Comparison of ENCODE assay signal across 10 cellular contexts in genomic region chrX:155334486-155335316, GRCh38. TPM values are rescaled to one million over a fixed set of nuclear protein-coding genes. Genes with fewer than 3 reads are reported as not detected.
DNase-seq lines count a peak whose midpoint lies in the region; ATAC-seq and TF ChIP-seq lines count a peak whose summit lies in the region.
"Had no signal": no experiment of that assay in that cellular context is flagged by ENCODE, and none has a peak within 500 bp of the region (broad histone marks: within the 10 kb centered on the region; RNA-seq: fewer than 3 reads in every experiment).

CLIC2 (minus strand) TSS chrX:155334614; CDS start chrX:155334427, 187 bp downstream.

- H3K9me3 ChIP-seq in mesenchymal stem cell (ENCODE audit: control insufficient read depth, low read length), result no peaks in the 10 kb centered on the region

- no peak within 1 kb of the TSS for H3K18ac ChIP-seq in mesenchymal stem cell (ENCODE audit: low read depth in 1 of 2, low read length in 2 of 2)

- H3K4me3 ChIP-seq in astrocyte of the spinal cord (ENCODE audit: low read depth, low read length) (no peak within 1 kb of the TSS), mesenchymal stem cell (ENCODE audit: insufficient read depth in 1 of 2, low read depth in 1 of 2, low read length in 2 of 2) (peak within 1 kb of the TSS in 1 of 2 experiments; percentile 76)

- peaks cover 6% of the 10 kb centered on the region for H3K27me3 Mint-ChIP-seq in activated CD8-positive, alpha-beta memory T cell treated with anti-CD3 and anti-CD28 coated beads, Interleukin-2, amount 10 ng/mL, durations not matched to agents 7 days and 5 days

- no peaks in the 10 kb centered on the region for H3K4me1 Mint-ChIP-seq in activated CD8-positive, alpha-beta memory T cell treated with anti-CD3 and anti-CD28 coated beads, Interleukin-2, amount 10 ng/mL, durations not matched to agents 7 days and 5 days

- H3K4me1 ChIP-seq in mesenchymal stem cell (ENCODE audit: control insufficient read depth, insufficient read depth, low read depth, low read length), result no peaks in the 10 kb centered on the region

- no peak within 1 kb of the TSS for H2BK5ac ChIP-seq in mesenchymal stem cell (ENCODE audit: low read depth, low read length, poor library complexity, severe bottlenecking)

- no peak within 1 kb of the TSS for H3K4me2 ChIP-seq in mesenchymal stem cell (ENCODE audit: low read length, poor library complexity, severe bottlenecking)

- H3K4me3 Mint-ChIP-seq in activated CD8-positive, alpha-beta memory T cell treated with anti-CD3 and anti-CD28 coated beads, Interleukin-2, amount 10 ng/mL, durations not matched to agents 7 days and 5 days, result no peak within 1 kb of the TSS

- H3K4ac ChIP-seq in mesenchymal stem cell (ENCODE audit: low read depth in 1 of 2, low read length in 2 of 2), result no peak within 1 kb of the TSS

- H3K14ac ChIP-seq in mesenchymal stem cell (ENCODE audit: low read length in 2 of 2), result no peak within 1 kb of the TSS

- H2BK120ac ChIP-seq in mesenchymal stem cell (ENCODE audit: low read depth, low read length), result no peak within 1 kb of the TSS

- 51% methylated on average over 5 of the region's 5 CpGs for WGBS in mesenchymal stem cell

- CTCF ChIA-PET in activated CD8-positive, alpha-beta memory T cell treated with anti-CD3 and anti-CD28 coated beads, Interleukin-2, amount 10 ng/mL, durations not matched to agents 7 days and 5 days (lab: Charles Lee), result no interaction called here

- no peak within 1 kb of the TSS for H4K8ac ChIP-seq in mesenchymal stem cell (ENCODE audit: low read length)

- ATAC-seq in GM18867 (IDR thresholded peaks at IDR 0.05; ENCODE audit: unreplicated experiment), result peak; percentile 76
- no peak for ATAC-seq in activated CD8-positive, alpha-beta memory T cell treated with anti-CD3 and anti-CD28 coated beads, Interleukin-2, amount 10 ng/mL, durations not matched to agents 7 days and 5 days
- ATAC-seq: Panc1 had no signal

- H3K27me3 ChIP-seq in mesenchymal stem cell (ENCODE audit: control insufficient read depth in 1 of 2, insufficient read depth in 1 of 2, low read length in 2 of 2), result no peaks in the 10 kb centered on the region

- peak within 1 kb of the TSS; percentile 88 for H3K9ac ChIP-seq in mesenchymal stem cell (ENCODE audit: low read length)

- H3K27ac ChIP-seq in mesenchymal stem cell (ENCODE audit: low read length, poor library complexity, severe bottlenecking), result no peak within 1 kb of the TSS

- no peaks in the 10 kb centered on the region for H3K36me3 ChIP-seq in mesenchymal stem cell (ENCODE audit: control insufficient read depth in 1 of 2, insufficient read depth in 2 of 2, low read depth in 1 of 2, low read length in 2 of 2)

- no peak within 1 kb of the TSS for H2BK15ac ChIP-seq in mesenchymal stem cell (ENCODE audit: low read depth, poor library complexity, severe bottlenecking)

- H3K9me3 Mint-ChIP-seq in activated CD8-positive, alpha-beta memory T cell treated with anti-CD3 and anti-CD28 coated beads, Interleukin-2, amount 10 ng/mL, durations not matched to agents 7 days and 5 days (ENCODE audit: low read depth), result no peaks in the 10 kb centered on the region

- no peaks in the 10 kb centered on the region for H3K79me1 ChIP-seq in mesenchymal stem cell (replicated peaks; ENCODE audit: low read length, poor library complexity, severe bottlenecking)

- H3K23ac ChIP-seq in mesenchymal stem cell (ENCODE audit: low read length in 2 of 2), result no peak within 1 kb of the TSS

- no peak within 1 kb of the TSS for H3K27ac Mint-ChIP-seq in activated CD8-positive, alpha-beta memory T cell treated with anti-CD3 and anti-CD28 coated beads, Interleukin-2, amount 10 ng/mL, durations not matched to agents 7 days and 5 days

- TF ChIP-seq CTCF in astrocyte of the spinal cord (IDR thresholded peaks at IDR 0.05; ENCODE audit: low read depth, low read length), result no peak

- in situ Hi-C loops in astrocyte of the spinal cord (cut with HindIII; ENCODE audit: low sequenced_read_pairs), result no loop called here

- H2AFZ ChIP-seq in mesenchymal stem cell (ENCODE audit: low read depth, low read length), result no peak within 1 kb of the TSS

- no peaks in the 10 kb centered on the region for H3K36me3 Mint-ChIP-seq in activated CD8-positive, alpha-beta memory T cell treated with anti-CD3 and anti-CD28 coated beads, Interleukin-2, amount 10 ng/mL, durations not matched to agents 7 days and 5 days

- no peak within 1 kb of the TSS for H4K91ac ChIP-seq in mesenchymal stem cell (ENCODE audit: low read length)

- DNase-seq in HPDE6-E6E7 (ENCODE audit: extremely low spot score) (peak; percentile 16), astrocyte of the spinal cord (ENCODE audit: low read depth, low spot score) (peak; percentile 81), mesenchymal stem cell (peak; percentile 67), kidney glomerular epithelial cell (lab: John Stamatoyannopoulos, UW) (no peak), activated gamma-delta T cell (lab: John Stamatoyannopoulos, UW) (no peak), SK-N-DZ (ENCODE audit: low spot score) (no peak)
- DNase-seq in activated CD8-positive, alpha-beta memory T cell treated with anti-CD3 and anti-CD28 coated beads, Interleukin-2, amount 10 ng/mL, durations not matched to agents 7 days and 5 days, result no peak

- no peak within 1 kb of the TSS for H2BK12ac ChIP-seq in mesenchymal stem cell (ENCODE audit: low read length in 2 of 2)

- no peak within 1 kb of the TSS for H2AK5ac ChIP-seq in mesenchymal stem cell (ENCODE audit: low read length, severe bottlenecking)

RNA-seq across cellular contexts. Expression of gene CLIC2, which starts in this region (rescaled TPM):
- 0.28 TPM for polyA plus RNA-seq in mesenchymal stem cell (2013, experiment 1 of 2)
- polyA plus RNA-seq in mesenchymal stem cell (2013, experiment 2 of 2), result 0.29 TPM
- 1 to 10 TPM in 1 of 2 experiments, under 1 TPM in 1; 0.35 to 1.0 TPM for total RNA-seq in activated CD8-positive, alpha-beta memory T cell treated with anti-CD3 and anti-CD28 coated beads, Interleukin-2, amount 10 ng/mL, durations not matched to agents 7 days and 5 days
- 0.23 and 0.37 TPM in 2 replicates for polyA plus RNA-seq in SK-N-DZ (2014; cell fraction: cytosol; rRNA removed)
- polyA plus RNA-seq in SK-N-DZ (2014; cell fraction: nucleus; rRNA removed), result 0.17 and 0.44 TPM in 2 replicates
- total RNA-seq: kidney epithelial cell had no signal

Comparison
In these comparisons a context has a peak if more than half of its experiments do, and no peak if none do; other contexts are left out.
1. DNase-seq: peak in HPDE6-E6E7 (single experiment), astrocyte of the spinal cord (single experiment) and mesenchymal stem cell (single experiment); none in activated CD8-positive, alpha-beta memory T cell treated with anti-CD3 and anti-CD28 coated beads, Interleukin-2, amount 10 ng/mL, durations not matched to agents 7 days and 5 days (single experiment), kidney glomerular epithelial cell (single experiment), activated gamma-delta T cell (single experiment) and SK-N-DZ (single experiment).